23 cellular contexts compared by ENCODE assay signal in genomic region chr6:131268303-131268702, GRCh38.
DNase-seq lines count a peak whose midpoint lies in the region; ATAC-seq and TF ChIP-seq lines count a peak whose summit lies in the region.
"Had no signal": no experiment of that assay in that cellular context is flagged by ENCODE, and none has a peak within 500 bp of the region (broad histone marks: within the 10 kb centered on the region; RNA-seq: fewer than 3 reads in every experiment).

No MANE protein-coding gene starts in this region.

- ATAC-seq in CD4-positive, alpha-beta T cell (ENCODE audit: poor library complexity): no peak
- ATAC-seq in left lung (peak; percentile 85), upper lobe of right lung (peak; percentile 69), GM21381 (IDR thresholded peaks at IDR 0.05; ENCODE audit: unreplicated experiment) (no peak)
- ATAC-seq: A549, GM12878, GM23338 had no signal

- no peaks in the 10 kb centered on the region for H3K27me3 ChIP-seq in CD4-positive, alpha-beta T cell (ENCODE audit: control insufficient read depth, insufficient read depth, low read length)
- H3K27me3 ChIP-seq in left lung: no peaks in the 10 kb centered on the region
- no peaks in the 10 kb centered on the region for H3K27me3 ChIP-seq in upper lobe of right lung
- H3K27me3 ChIP-seq: BE2C; BLaER1 treated with 17β-estradiol and CSF1 and Interleukin-3, amounts not matched to agents 10 nM and 100 nM had no signal

- no peaks in the 10 kb centered on the region for H3K9me3 ChIP-seq in CD4-positive, alpha-beta T cell (ENCODE audit: control insufficient read depth, low read length)
- H3K9me3 ChIP-seq in left lung (peaks cover 0 to 13% of the 10 kb centered on the region in 2 donors), upper lobe of right lung (no peaks in the 10 kb centered on the region)
- H3K9me3 ChIP-seq: A549, BE2C, HAP-1 had no signal

- peaks cover 73% of the 10 kb centered on the region for H3K4me1 Mint-ChIP-seq in activated naive CD4-positive, alpha-beta T cell treated with anti-CD3 and anti-CD28 coated beads, Interleukin-2, amount 50 U/mL, for 24 hours
- peaks cover 46% of the 10 kb centered on the region for H3K4me1 Mint-ChIP-seq in CD4-positive, alpha-beta T cell (ENCODE audit: low read depth)
- H3K4me1 Mint-ChIP-seq: CD14-positive monocyte, GM23338 had no signal

- no peak overlapping the region for H3K4me3 Mint-ChIP-seq in activated naive CD4-positive, alpha-beta T cell treated with anti-CD3 and anti-CD28 coated beads, Interleukin-2, amount 50 U/mL, for 24 hours
- H3K4me3 Mint-ChIP-seq in CD4-positive, alpha-beta T cell: no peak overlapping the region
- H3K4me3 Mint-ChIP-seq: CD14-positive monocyte; CD8-positive, alpha-beta memory T cell; GM23338; HFFc6 had no signal

- H3K4me1 ChIP-seq in left lung: no peaks in the 10 kb centered on the region
- H3K4me1 ChIP-seq in upper lobe of right lung: no peaks in the 10 kb centered on the region
- H3K4me1 ChIP-seq: A549, BE2C, HAP-1 had no signal

- H3K27ac Mint-ChIP-seq in activated naive CD4-positive, alpha-beta T cell treated with anti-CD3 and anti-CD28 coated beads, Interleukin-2, amount 50 U/mL, for 24 hours: peak overlapping the region; percentile 53
- peak overlapping the region; percentile 17 for H3K27ac Mint-ChIP-seq in CD4-positive, alpha-beta T cell
- H3K27ac Mint-ChIP-seq: CD14-positive monocyte, GM23338, HFFc6 had no signal

- POLR2A ChIA-PET in CD4-positive, alpha-beta T cell (lab: Charles Lee): no interaction called here

- H3K36me3 Mint-ChIP-seq in activated naive CD4-positive, alpha-beta T cell treated with anti-CD3 and anti-CD28 coated beads, Interleukin-2, amount 50 U/mL, for 24 hours: peaks cover 44% of the 10 kb centered on the region
- H3K36me3 Mint-ChIP-seq in CD4-positive, alpha-beta T cell (ENCODE audit: low read depth): peaks cover 86% of the 10 kb centered on the region

- CTCF ChIA-PET in CD4-positive, alpha-beta T cell (lab: Charles Lee): no interaction called here

- H3K27ac ChIP-seq in CD4-positive, alpha-beta T cell (ENCODE audit: low read depth, low read length): no peak overlapping the region
- H3K27ac ChIP-seq in left lung (no peak overlapping the region), upper lobe of right lung (no peak overlapping the region)
- H3K27ac ChIP-seq: A549; BLaER1 treated with 17β-estradiol and CSF1 and Interleukin-3, amounts not matched to agents 10 nM and 100 nM had no signal

- H3K27me3 Mint-ChIP-seq in activated naive CD4-positive, alpha-beta T cell treated with anti-CD3 and anti-CD28 coated beads, Interleukin-2, amount 50 U/mL, for 24 hours: no peaks in the 10 kb centered on the region
- no peaks in the 10 kb centered on the region for H3K27me3 Mint-ChIP-seq in CD4-positive, alpha-beta T cell

- H3K4me3 ChIP-seq in left lung (no peak overlapping the region), upper lobe of right lung (no peak overlapping the region)
- H3K4me3 ChIP-seq: A549; BLaER1 treated with 17β-estradiol and CSF1 and Interleukin-3, amounts not matched to agents 10 nM and 100 nM; GM12878; GM23338; HAP-1 had no signal

- DNase-seq in activated naive CD4-positive, alpha-beta T cell (lab: John Stamatoyannopoulos, UW): no peak
- DNase-seq in CD4-positive, alpha-beta T cell: no peak
- no peak for DNase-seq in left lung
- DNase-seq in upper lobe of right lung: no peak
- no peak for DNase-seq in NCI-H2227 (lab: John Stamatoyannopoulos, UW; ENCODE audit: unreplicated experiment)
- DNase-seq: 8988T; ACHN; AML-193; BE2C; CD8-positive, alpha-beta memory T cell; DMS 273 treated with DMSO at 0.1 percent for 48 hours; DMS79; EL; GDM1; HFFc6 had no signal

- intact Hi-C loops in CD4-positive, alpha-beta T cell (cut with DNase I, micrococcal nuclease): no loop called here
- intact Hi-C loops in left lung (cut with DNase I) (no loop called here), upper lobe of right lung (cut with DNase I) (no loop called here)

- H3K9me3 Mint-ChIP-seq in activated naive CD4-positive, alpha-beta T cell treated with anti-CD3 and anti-CD28 coated beads, Interleukin-2, amount 50 U/mL, for 24 hours: peaks cover 5% of the 10 kb centered on the region
- no peaks in the 10 kb centered on the region for H3K9me3 Mint-ChIP-seq in CD4-positive, alpha-beta T cell
- H3K9me3 Mint-ChIP-seq: HFFc6 had no signal

- TF ChIP-seq CTCF in CD4-positive, alpha-beta T cell (IDR thresholded peaks at IDR 0.05): no peak
- TF ChIP-seq CTCF in left lung (IDR thresholded peaks at IDR 0.05) (no peak), upper lobe of right lung (IDR thresholded peaks at IDR 0.05) (no peak)

- H3K36me3 ChIP-seq in left lung (peaks cover 0 to 4% of the 10 kb centered on the region in 2 donors), upper lobe of right lung (no peaks in the 10 kb centered on the region)
- H3K36me3 ChIP-seq: BE2C, HAP-1 had no signal

Comparison
In these comparisons a context has a peak if more than half of its experiments do, and no peak if none do; other contexts are left out.
1. ATAC-seq: peak in left lung (single experiment) and upper lobe of right lung (single experiment); none in CD4-positive, alpha-beta T cell (single experiment) and GM21381 (single experiment).